ENCODE assay signal across 8 cellular contexts in the genomic region with DNA sequence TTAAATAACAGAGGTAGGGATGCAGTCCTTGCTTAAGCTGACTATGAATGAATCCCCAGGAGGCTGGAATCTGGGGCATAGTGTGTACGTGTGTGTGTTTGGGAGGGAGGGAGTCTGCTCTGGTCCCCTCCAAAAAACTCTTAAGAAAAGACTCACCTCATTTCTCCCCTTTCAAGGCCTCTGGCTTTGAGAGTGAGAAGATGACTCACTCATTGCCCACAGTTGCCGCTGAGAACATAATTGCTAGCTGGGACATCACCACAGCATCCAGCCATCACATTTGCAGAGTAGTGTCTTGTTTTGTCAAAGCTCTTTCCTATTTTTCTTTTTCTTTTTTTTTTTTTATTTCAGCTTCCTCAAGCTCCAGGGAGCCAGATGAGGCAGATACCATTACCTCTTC.
DNase-seq lines count a peak whose midpoint lies in the region; ATAC-seq and TF ChIP-seq lines count a peak whose summit lies in the region.

No MANE protein-coding gene starts in this region.

- ATAC-seq in GM19023 (IDR thresholded peaks at IDR 0.05; ENCODE audit: unreplicated experiment) = peak; percentile 51
- peak; percentile 63 for ATAC-seq in HG03095 (IDR thresholded peaks at IDR 0.05; ENCODE audit: unreplicated experiment)
- ATAC-seq in upper lobe of left lung (ENCODE audit: low FRiP score in 2 of 2) = peak in 1 of 2 donors; percentile 71
- no peak for ATAC-seq in HG03139 (IDR thresholded peaks at IDR 0.05; ENCODE audit: unreplicated experiment)
- ATAC-seq in left colon = no peak

- H3K27me3 ChIP-seq in upper lobe of left lung = no peaks in the 10 kb centered on the region

- no peak for TF ChIP-seq CTCF in astrocyte of the spinal cord (IDR thresholded peaks at IDR 0.05; ENCODE audit: low read depth, low read length)
- no peak for TF ChIP-seq CTCF in upper lobe of left lung (IDR thresholded peaks at IDR 0.05)

- intact Hi-C loops in left colon (cut with DNase I, micrococcal nuclease) = loop anchor here in 1 of 2 donors (10.0 kb wide), 1 partner anchor 139 kb away; no protein-coding TSS in a partner anchor

- DNase-seq in SW480 (ENCODE audit: low spot score) (peak; percentile 45), astrocyte of the spinal cord (ENCODE audit: low read depth, low spot score) (peak; percentile 65), upper lobe of left lung (peak in 1 of 2 donors; percentile 58), left colon (no peak)

- in situ Hi-C loops in astrocyte of the spinal cord (cut with HindIII; ENCODE audit: low sequenced_read_pairs) = no loop called here

- H3K9me3 ChIP-seq in mesodermal cell (ENCODE audit: control insufficient read depth, low read length) (no peaks in the 10 kb centered on the region), upper lobe of left lung (no peaks in the 10 kb centered on the region)

- no peak for TF ChIP-seq EP300 in upper lobe of left lung (IDR thresholded peaks at IDR 0.05)

- TF ChIP-seq POLR2A in upper lobe of left lung (IDR thresholded peaks at IDR 0.05) = no peak

- no CpG with 5 or more reads among the region's 2 CpGs for WGBS in mesodermal cell (ENCODE audit: insufficient coverage in 2 of 2), 2 experiments
- 0 to 34% methylated on average over 1 to 2 of the region's 2 CpGs for WGBS in upper lobe of left lung, 2 donors

- H3K4me1 ChIP-seq in mesodermal cell (ENCODE audit: control insufficient read depth, insufficient read depth, low read length, poor library complexity, severe bottlenecking) (peaks cover 21% of the 10 kb centered on the region), upper lobe of left lung (peaks cover 18 to 52% (median 32%) of the 10 kb centered on the region in 4 donors)

- H3K4me3 ChIP-seq in astrocyte of the spinal cord (ENCODE audit: low read depth, low read length) (no peak overlapping the region), mesodermal cell (ENCODE audit: extremely low read depth, insufficient read depth, low read length, poor library complexity, severe bottlenecking) (no peak overlapping the region), upper lobe of left lung (no peak overlapping the region)

- H3K36me3 ChIP-seq in mesodermal cell (ENCODE audit: control insufficient read depth, insufficient read depth, low read length) (no peaks in the 10 kb centered on the region), upper lobe of left lung (no peaks in the 10 kb centered on the region)

- H3K27ac ChIP-seq in mesodermal cell (ENCODE audit: low read depth, low read length, severe bottlenecking) = peak overlapping the region; percentile 71
- H3K27ac ChIP-seq in upper lobe of left lung = peak overlapping the region; percentile 66 to 88 (median 79)

Comparison
In these comparisons a context has a peak if more than half of its experiments do, and no peak if none do; other contexts are left out.
1. ATAC-seq: peak in GM19023 (single experiment) and HG03095 (single experiment); none in HG03139 (single experiment) and left colon (single experiment).
2. DNase-seq: peak in SW480 (single experiment) and astrocyte of the spinal cord (single experiment); none in left colon (0 of 2).